ENCODE assay signal across 8 cellular contexts in genomic region chr20:36836591-36837329, GRCh38. TPM values are rescaled to one million over a fixed set of nuclear protein-coding genes. Genes with fewer than 3 reads are reported as not detected.
A peak's percentile ranks its signal among the peaks of the same experiment; 100 is the strongest.
DNase-seq lines count a peak whose midpoint lies in the region; ATAC-seq and TF ChIP-seq lines count a peak whose summit lies in the region.

No MANE protein-coding gene starts in this region.

- H3K4me3 ChIP-seq in BJ (ENCODE audit: low read depth, low read length) (no peak overlapping the region), prostate gland (no peak overlapping the region)

- H3K9me3 ChIP-seq in prostate gland: no peaks in the 10 kb centered on the region

- 86% methylated on average over 9 of the region's 10 CpGs for WGBS in prostate gland

- H3K27me3 ChIP-seq in BJ (ENCODE audit: control insufficient read depth, insufficient read depth, low read length): no peaks in the 10 kb centered on the region
- H3K27me3 ChIP-seq in foreskin keratinocyte: no peaks in the 10 kb centered on the region
- no peaks in the 10 kb centered on the region for H3K27me3 ChIP-seq in prostate gland (replicated peaks; ENCODE audit: insufficient read depth)

- peaks cover 5% of the 10 kb centered on the region for H3K36me3 ChIP-seq in BJ (ENCODE audit: control insufficient read depth, insufficient read depth, low read length)
- H3K36me3 ChIP-seq in prostate gland: no peaks in the 10 kb centered on the region

- CTCF ChIA-PET in BJ (lab: Yijun Ruan, JAX): interaction anchor here (1.0 to 3.1 kb wide), 6 partner anchors 11 to 49 kb away, joined by 3 to 30 read pairs (median 4); no protein-coding TSS in a partner anchor

- no peak for TF ChIP-seq POLR2A in prostate gland (IDR thresholded peaks at IDR 0.05)

- intact Hi-C loops in prostate gland (cut with DNase I): no loop called here

- ATAC-seq in GM21576 (IDR thresholded peaks at IDR 0.05; ENCODE audit: unreplicated experiment): peak; percentile 51
- peak; percentile 16 for ATAC-seq in foreskin keratinocyte
- no peak for ATAC-seq in HG03280 (IDR thresholded peaks at IDR 0.05; ENCODE audit: unreplicated experiment)
- ATAC-seq in GM21515 (IDR thresholded peaks at IDR 0.05; ENCODE audit: unreplicated experiment): no peak

- H3K4me1 ChIP-seq in foreskin keratinocyte (peaks cover 15% of the 10 kb centered on the region), prostate gland (replicated peaks) (peaks cover 4% of the 10 kb centered on the region)

- DNase-seq in BJ (ENCODE audit: low read depth) (no peak), NCI-H748 treated with DMSO at 0.1 percent for 48 hours (lab: John Stamatoyannopoulos, UW) (peak; percentile 19), foreskin keratinocyte (peak in 1 of 2 donors; percentile 51), prostate gland (ENCODE audit: low spot score) (no peak)
- DNase-seq in activated CD8-positive, alpha-beta memory T cell treated with anti-CD3 and anti-CD28 coated beads, Interleukin-2, amount 50 U/mL, for 4 hours: peak; percentile 27

- peak; percentile 49 for TF ChIP-seq CTCF in BJ (IDR thresholded peaks at IDR 0.05; ENCODE audit: insufficient read depth, low read depth, low read length)
- peak; percentile 71 for TF ChIP-seq CTCF in foreskin keratinocyte (conservative IDR thresholded peaks at IDR 0.05)
- peak in 1 of 4 experiments; percentile 15 for TF ChIP-seq CTCF in prostate gland (IDR thresholded peaks at IDR 0.05)

- H3K27ac ChIP-seq in foreskin keratinocyte (peak overlapping the region; percentile 41), prostate gland (peak overlapping the region; percentile 51 to 78)

- POLR2A ChIA-PET in BJ (lab: Charles Lee): no interaction called here

RNA-seq across cellular contexts. Expression of gene TLDC2, which starts 39.2 kb away (rescaled TPM):
- polyA plus RNA-seq in BJ (2011; rRNA removed) (0.37 and 0.54 TPM in 2 replicates), foreskin keratinocyte (0.09 TPM in 1 of 2 replicates, not detected in the other)
- polyA minus RNA-seq in BJ (2011; rRNA and poly(A)+ RNA removed): 0.36 TPM in 1 of 2 replicates, not detected in the other
- total RNA-seq in foreskin keratinocyte (0.10 TPM in 1 of 2 replicates, not detected in the other), prostate gland (1 to 10 TPM in 1 of 2 donors, under 1 TPM in 1; 0.14 to 1.3 TPM)

Comparison
In these comparisons a context has a peak if more than half of its experiments do, and no peak if none do; other contexts are left out.
1. DNase-seq: peak in NCI-H748 treated with DMSO at 0.1 percent for 48 hours (single experiment) and activated CD8-positive, alpha-beta memory T cell treated with anti-CD3 and anti-CD28 coated beads, Interleukin-2, amount 50 U/mL, for 4 hours (single experiment); none in BJ (single experiment) and prostate gland (single experiment).
2. ATAC-seq: peak in GM21576 (single experiment) and foreskin keratinocyte (single experiment); none in HG03280 (single experiment) and GM21515 (single experiment).